Comparison of ENCODE assay signal across 12 cellular contexts in genomic region chr2:36463365-36463764, GRCh38.
"Had no signal": no experiment of that assay in that cellular context is flagged by ENCODE, and none has a peak within 500 bp of the region (broad histone marks: within the 10 kb centered on the region; RNA-seq: fewer than 3 reads in every experiment).

No MANE protein-coding gene starts in this region.

- H3K27me3 Mint-ChIP-seq: activated naive CD8-positive, alpha-beta T cell had no signal

- H3K9me3 ChIP-seq: colonic mucosa, gastroesophageal sphincter, sigmoid colon had no signal

- H3K4me1 ChIP-seq: colonic mucosa had no signal

- H3K36me3 ChIP-seq: colonic mucosa had no signal

- DNase-seq: activated CD4-positive, alpha-beta T cell treated with anti-CD3 and anti-CD28 coated beads, Interleukin-2, amount 50 U/mL, for 4 hours; activated effector memory CD4-positive, alpha-beta T cell treated with Interleukin-2 at 50 U/mL for 16 hours; activated T-cell treated with anti-CD3 and anti-CD28 coated beads, Interleukin-2, amount 50 U/mL, for 1 hour; amygdala; colonic mucosa; kidney glomerular epithelial cell; nephron progenitor cell; sigmoid colon; stimulated activated CD4-positive, alpha-beta T cell treated with anti-CD3 and anti-CD28 coated beads, Interleukin-12 subunit alpha, Interleukin-12 subunit beta, amount 100 ng/mL, for 4 hours; stimulated activated naive CD4-positive, alpha-beta T cell treated with Interleukin-2 at 50 U/mL for 16 hours had no signal

- H3K4me3 Mint-ChIP-seq: activated naive CD8-positive, alpha-beta T cell; nephron progenitor cell had no signal

- H3K27me3 ChIP-seq: colonic mucosa, gastroesophageal sphincter, sigmoid colon had no signal

- H3K4me3 ChIP-seq: colonic mucosa, gastroesophageal sphincter, sigmoid colon had no signal

- H3K27ac ChIP-seq: colonic mucosa had no signal

- H3K9me3 Mint-ChIP-seq: nephron progenitor cell had no signal

- ATAC-seq: gastroesophageal sphincter had no signal

- H3K27ac Mint-ChIP-seq: activated naive CD8-positive, alpha-beta T cell; nephron progenitor cell had no signal
